ENCODE assay signal across 14 cellular contexts in genomic region chr4:77202491-77202890, GRCh38. TPM values are rescaled to one million over a fixed set of nuclear protein-coding genes. Genes with fewer than 3 reads are reported as not detected.
DNase-seq lines count a peak whose midpoint lies in the region; ATAC-seq and TF ChIP-seq lines count a peak whose summit lies in the region.
"Had no signal": no experiment of that assay in that cellular context is flagged by ENCODE, and none has a peak within 500 bp of the region (broad histone marks: within the 10 kb centered on the region; RNA-seq: fewer than 3 reads in every experiment).

No MANE protein-coding gene starts in this region.

- no peak overlapping the region for H3K4me3 ChIP-seq in RWPE2 (ENCODE audit: severe bottlenecking)
- H3K4me3 ChIP-seq: K562 had no signal

- no peaks in the 10 kb centered on the region for H3K9me3 ChIP-seq in RWPE2 (ENCODE audit: severe bottlenecking)

- H3K27me3 ChIP-seq in RWPE2 (ENCODE audit: insufficient read depth, poor library complexity, severe bottlenecking): no peaks in the 10 kb centered on the region

- ATAC-seq in RWPE2 (ENCODE audit: low read depth) (peak; percentile 70), esophagus mucosa (peak; percentile 83), GM18870 (IDR thresholded peaks at IDR 0.05; ENCODE audit: unreplicated experiment) (no peak), GM18873 (IDR thresholded peaks at IDR 0.05; ENCODE audit: low FRiP score, unreplicated experiment) (no peak)
- ATAC-seq: K562 had no signal

- no peaks in the 10 kb centered on the region for H3K36me3 ChIP-seq in RWPE2 (ENCODE audit: low read depth)

- DNase-seq in HPDE6-E6E7 (ENCODE audit: extremely low spot score): peak; percentile 72
- DNase-seq in RWPE2 (ENCODE audit: low spot score): no peak
- peak; percentile 57 for DNase-seq in renal cortical epithelial cell (ENCODE audit: low read depth)
- DNase-seq in OCI-M2 (lab: John Stamatoyannopoulos, UW; ENCODE audit: unreplicated experiment): no peak
- DNase-seq: ACHN, DMS79 treated with DMSO at 0.1 percent for 48 hours, NCI-H1048, NCI-H146, NCI-H446, SIG-M5 had no signal

- no peak for TF ChIP-seq CTCF in RWPE2 (IDR thresholded peaks at IDR 0.05; ENCODE audit: poor library complexity, severe bottlenecking)

- H3K27ac ChIP-seq in RWPE2 (ENCODE audit: poor library complexity, severe bottlenecking): peak overlapping the region; percentile 86

- peaks cover 26% of the 10 kb centered on the region for H3K4me1 ChIP-seq in RWPE2 (ENCODE audit: insufficient read depth, poor library complexity, severe bottlenecking)

RNA-seq across cellular contexts. Expression of gene CCNG2, which starts 45.5 kb away (rescaled TPM):
- total RNA-seq in esophagus mucosa: 70.4 TPM
- total RNA-seq in renal cortical epithelial cell: 43.1 and 153 TPM in 2 replicates

Comparison
In these comparisons a context has a peak if more than half of its experiments do, and no peak if none do; other contexts are left out.
1. DNase-seq: peak in HPDE6-E6E7 (single experiment) and renal cortical epithelial cell (single experiment); none in RWPE2 (single experiment) and OCI-M2 (single experiment).
2. ATAC-seq: peak in RWPE2 (single experiment) and esophagus mucosa (single experiment); none in GM18870 (single experiment) and GM18873 (single experiment).